In genomic region chr17:81993726-81994592, GRCh38 we compare ENCODE assay signal across 23 cellular contexts. TPM values are rescaled to one million over a fixed set of nuclear protein-coding genes. Genes with fewer than 3 reads are reported as not detected.
"Had no signal": no experiment of that assay in that cellular context is flagged by ENCODE, and none has a peak within 500 bp of the region (broad histone marks: within the 10 kb centered on the region; RNA-seq: fewer than 3 reads in every experiment).

No MANE protein-coding gene starts in this region.

- H3K36me3 ChIP-seq: ovary had no signal

- H3K27ac Mint-ChIP-seq: activated CD4-positive, alpha-beta memory T cell treated with anti-CD3 and anti-CD28 coated beads, Interleukin-2, amount 10 ng/mL, durations not matched to agents 7 days and 5 days; activated naive CD8-positive, alpha-beta T cell had no signal

- H3K36me3 Mint-ChIP-seq: activated naive CD8-positive, alpha-beta T cell had no signal

- H3K4me3 ChIP-seq: body of pancreas, coronary artery, esophagus squamous epithelium, ovary, testis had no signal

- DNase-seq: activated CD4-positive, alpha-beta memory T cell treated with anti-CD3 and anti-CD28 coated beads, Interleukin-2, amount 10 ng/mL, durations not matched to agents 7 days and 5 days; activated CD4-positive, alpha-beta T cell treated with anti-CD3 and anti-CD28 coated beads for 4 hours; activated gamma-delta T cell; activated T-cell treated with anti-CD3 and anti-CD28 coated beads, Interleukin-2, amount 50 U/mL, for 48 hours; amygdala; body of pancreas; central memory CD4-positive, alpha-beta T cell; effector CD4-positive, alpha-beta T cell; esophagus squamous epithelium; hippocampal formation; kidney glomerular epithelial cell; nephron progenitor cell; ovary; stimulated activated CD4-positive, alpha-beta T cell treated with anti-CD3 and anti-CD28 coated beads, Interleukin-12 subunit alpha, Interleukin-12 subunit beta, amount 100 ng/mL, for 4 hours; stimulated activated CD4-positive, alpha-beta T cell treated with anti-CD3 and anti-CD28 coated beads, Interleukin-2, amount 100 ng/mL, for 24 hours; T-helper 1 cell; testis had no signal

- H3K9me3 Mint-ChIP-seq: activated CD4-positive, alpha-beta memory T cell treated with anti-CD3 and anti-CD28 coated beads, Interleukin-2, amount 10 ng/mL, durations not matched to agents 7 days and 5 days had no signal

- H3K27ac ChIP-seq: body of pancreas, coronary artery, ovary, testis had no signal

- H3K27me3 Mint-ChIP-seq: activated CD4-positive, alpha-beta memory T cell treated with anti-CD3 and anti-CD28 coated beads, Interleukin-2, amount 10 ng/mL, durations not matched to agents 7 days and 5 days; activated naive CD8-positive, alpha-beta T cell had no signal

- H3K4me3 Mint-ChIP-seq: activated CD4-positive, alpha-beta memory T cell treated with anti-CD3 and anti-CD28 coated beads, Interleukin-2, amount 10 ng/mL, durations not matched to agents 7 days and 5 days; activated naive CD8-positive, alpha-beta T cell; nephron progenitor cell had no signal

- H3K27me3 ChIP-seq: body of pancreas, esophagus squamous epithelium, ovary, stomach, testis had no signal

- H3K4me1 Mint-ChIP-seq: activated CD4-positive, alpha-beta memory T cell treated with anti-CD3 and anti-CD28 coated beads, Interleukin-2, amount 10 ng/mL, durations not matched to agents 7 days and 5 days had no signal

- ATAC-seq: body of pancreas had no signal

- H3K4me1 ChIP-seq: testis had no signal

- H3K9me3 ChIP-seq: body of pancreas, esophagus squamous epithelium, ovary, stomach, testis had no signal

RNA-seq across cellular contexts. Expression of gene NOTUM, which starts 33.0 kb away (rescaled TPM):
- total RNA-seq: endothelial cell of umbilical vein, glomerular endothelial cell, mesenteric fat pad had no signal
- polyA plus RNA-seq: endothelial cell of umbilical vein had no signal
